Comparison of ENCODE assay signal across 1 cellular context in the genomic region with DNA sequence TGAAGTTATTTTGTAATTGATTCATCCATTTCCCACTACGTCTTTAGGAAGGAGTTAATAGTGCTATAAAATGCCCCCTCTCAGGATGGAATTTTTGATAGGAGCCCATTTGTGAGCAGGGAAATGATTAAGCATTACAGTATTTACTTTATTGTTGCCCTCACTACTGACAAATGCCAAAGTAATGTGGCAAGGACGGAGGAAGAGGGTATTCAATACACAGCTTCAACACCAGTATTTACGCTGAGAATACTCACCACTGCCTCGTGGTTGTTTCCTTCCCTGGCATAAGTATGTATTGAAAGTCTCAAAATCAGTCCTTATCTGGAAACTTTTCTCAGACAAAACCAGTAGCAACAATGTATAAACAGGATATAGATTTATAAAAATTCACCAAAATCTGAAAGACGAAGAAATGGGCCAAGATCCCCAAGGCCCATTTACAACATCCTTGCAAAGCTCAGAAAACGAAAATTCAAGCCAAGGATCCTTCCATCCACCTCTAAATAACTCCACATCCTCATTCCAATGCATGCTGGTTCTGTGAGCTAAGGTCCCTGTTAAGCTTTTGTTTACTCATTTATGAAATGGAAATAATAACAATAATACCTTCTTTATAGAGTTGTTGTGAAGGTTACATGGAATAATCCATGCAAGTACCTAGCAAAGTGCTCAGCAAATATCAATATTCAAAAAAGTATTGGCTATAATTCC.
TF ChIP-seq lines count a peak whose summit lies in the region.

No MANE protein-coding gene starts in this region.

TF ChIP-seq in A549, 52 proteins besides CTCF, POLR2A, EP300 and RAD21 (continued from another document):
- no peak for TF ChIP-seq NPAS2 (CRISPR knock-in tag; IDR thresholded peaks at IDR 0.05; ENCODE audit: borderline replicate concordance)
- TF ChIP-seq HEYL (CRISPR knock-in tag; IDR thresholded peaks at IDR 0.05): no peak
- no peak for TF ChIP-seq ZNF302 (CRISPR knock-in tag; IDR thresholded peaks at IDR 0.05)
- TF ChIP-seq JUNB (IDR thresholded peaks at IDR 0.05): peak; percentile 79
- TF ChIP-seq HES2 (IDR thresholded peaks at IDR 0.05): no peak
- TF ChIP-seq MAX (IDR thresholded peaks at IDR 0.05): peak; percentile 92
- no peak for TF ChIP-seq EHMT2 (IDR thresholded peaks at IDR 0.05; ENCODE audit: low read depth)
- TF ChIP-seq RFX5 (IDR thresholded peaks at IDR 0.05): no peak
- TF ChIP-seq HOXB5 (CRISPR knock-in tag; IDR thresholded peaks at IDR 0.05): no peak
- TF ChIP-seq ZSCAN20 (CRISPR knock-in tag; IDR thresholded peaks at IDR 0.05): no peak
- no peak for TF ChIP-seq BHLHE40 (IDR thresholded peaks at IDR 0.05; ENCODE audit: low read depth, low read length)
- TF ChIP-seq, protein P1, sequence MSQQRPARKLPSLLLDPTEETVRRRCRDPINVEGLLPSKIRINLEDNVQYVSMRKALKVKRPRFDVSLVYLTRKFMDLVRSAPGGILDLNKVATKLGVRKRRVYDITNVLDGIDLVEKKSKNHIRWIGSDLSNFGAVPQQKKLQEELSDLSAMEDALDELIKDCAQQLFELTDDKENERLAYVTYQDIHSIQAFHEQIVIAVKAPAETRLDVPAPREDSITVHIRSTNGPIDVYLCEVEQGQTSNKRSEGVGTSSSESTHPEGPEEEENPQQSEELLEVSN (IDR thresholded peaks at IDR 0.05; ENCODE audit: borderline replicate concordance, low read depth): peak; percentile 37; the same call in 1 of the 2 replicates
- TF ChIP-seq, protein P2, sequence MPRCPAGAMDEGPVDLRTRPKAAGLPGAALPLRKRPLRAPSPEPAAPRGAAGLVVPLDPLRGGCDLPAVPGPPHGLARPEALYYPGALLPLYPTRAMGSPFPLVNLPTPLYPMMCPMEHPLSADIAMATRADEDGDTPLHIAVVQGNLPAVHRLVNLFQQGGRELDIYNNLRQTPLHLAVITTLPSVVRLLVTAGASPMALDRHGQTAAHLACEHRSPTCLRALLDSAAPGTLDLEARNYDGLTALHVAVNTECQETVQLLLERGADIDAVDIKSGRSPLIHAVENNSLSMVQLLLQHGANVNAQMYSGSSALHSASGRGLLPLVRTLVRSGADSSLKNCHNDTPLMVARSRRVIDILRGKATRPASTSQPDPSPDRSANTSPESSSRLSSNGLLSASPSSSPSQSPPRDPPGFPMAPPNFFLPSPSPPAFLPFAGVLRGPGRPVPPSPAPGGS (IDR thresholded peaks at IDR 0.05): no peak; the same call in 2 of the 3 replicates
- TF ChIP-seq FOSB (CRISPR knock-in tag; IDR thresholded peaks at IDR 0.05): 0 out of 2 replicates have a peak, but pooled peaks have one; percentile 11
- TF ChIP-seq, protein P3, sequence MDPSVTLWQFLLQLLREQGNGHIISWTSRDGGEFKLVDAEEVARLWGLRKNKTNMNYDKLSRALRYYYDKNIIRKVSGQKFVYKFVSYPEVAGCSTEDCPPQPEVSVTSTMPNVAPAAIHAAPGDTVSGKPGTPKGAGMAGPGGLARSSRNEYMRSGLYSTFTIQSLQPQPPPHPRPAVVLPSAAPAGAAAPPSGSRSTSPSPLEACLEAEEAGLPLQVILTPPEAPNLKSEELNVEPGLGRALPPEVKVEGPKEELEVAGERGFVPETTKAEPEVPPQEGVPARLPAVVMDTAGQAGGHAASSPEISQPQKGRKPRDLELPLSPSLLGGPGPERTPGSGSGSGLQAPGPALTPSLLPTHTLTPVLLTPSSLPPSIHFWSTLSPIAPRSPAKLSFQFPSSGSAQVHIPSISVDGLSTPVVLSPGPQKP (IDR thresholded peaks at IDR 0.05; ENCODE audit: low read depth, low read length): no peak
- TF ChIP-seq MAZ (IDR thresholded peaks at IDR 0.05; ENCODE audit: borderline replicate concordance, low read depth, low read length): no peak
- no peak for TF ChIP-seq CHD4 (IDR thresholded peaks at IDR 0.05; ENCODE audit: borderline replicate concordance)
- TF ChIP-seq TP53 (CRISPR knock-in tag; IDR thresholded peaks at IDR 0.05): no peak
- no peak for TF ChIP-seq KDM1A (IDR thresholded peaks at IDR 0.05; ENCODE audit: low read depth)
- TF ChIP-seq MAFK (IDR thresholded peaks at IDR 0.05; ENCODE audit: partially characterized antibody): peak; percentile 34
- TF ChIP-seq ZFP36 (IDR thresholded peaks at IDR 0.05; ENCODE audit: borderline replicate concordance, partially characterized antibody): no peak
- TF ChIP-seq ATOH8 (CRISPR knock-in tag; IDR thresholded peaks at IDR 0.05; ENCODE audit: low read depth): no peak
- TF ChIP-seq JUN (IDR thresholded peaks at IDR 0.05): peak; percentile 62 to 75; a peak in 3 of 5 replicates
- no peak for TF ChIP-seq RCOR1 (IDR thresholded peaks at IDR 0.05; ENCODE audit: low read depth, low read length)
- TF ChIP-seq GATA3 (IDR thresholded peaks at IDR 0.05; ENCODE audit: borderline replicate concordance): peak; percentile 93; the same call in 1 of the 2 replicates
- no peak for TF ChIP-seq HMGXB4 (CRISPR knock-in tag; IDR thresholded peaks at IDR 0.05; ENCODE audit: borderline replicate concordance)
- TF ChIP-seq CEBPB (IDR thresholded peaks at IDR 0.05): peak in 1 of 2 experiments; percentile 78; a peak in 2 of 4 replicates
- TF ChIP-seq MYC (IDR thresholded peaks at IDR 0.05; ENCODE audit: borderline replicate concordance, low read length): no peak; the same call in 1 of the 2 replicates
- no peak for TF ChIP-seq ESRRA (IDR thresholded peaks at IDR 0.05; ENCODE audit: borderline replicate concordance, low read length)
- TF ChIP-seq PHF8 (IDR thresholded peaks at IDR 0.05; ENCODE audit: borderline replicate concordance, low read depth): no peak
- 0 out of 3 replicates have a peak, but pooled peaks have one; percentile 25 for TF ChIP-seq SMC3 (IDR thresholded peaks at IDR 0.05)
- TF ChIP-seq KDM5A (IDR thresholded peaks at IDR 0.05): no peak
- peak; percentile 19; the same call in 1 of the 2 replicates for TF ChIP-seq PBX3 (IDR thresholded peaks at IDR 0.05)
- TF ChIP-seq HOXA7 (CRISPR knock-in tag; IDR thresholded peaks at IDR 0.05): no peak
